ENCODE assay signal across 1 cellular context in genomic region chr9:35538361-35539234, GRCh38.
TF ChIP-seq lines count a peak whose summit lies in the region.

No MANE protein-coding gene starts in this region.

TF ChIP-seq in SK-N-SH, 30 proteins besides CTCF, POLR2A, EP300 and RAD21 (continued from another document):
- no peak for TF ChIP-seq USF1 (IDR thresholded peaks at IDR 0.05; ENCODE audit: borderline replicate concordance, low read depth)
- no peak for TF ChIP-seq REST (IDR thresholded peaks at IDR 0.05; ENCODE audit: low read depth, low read length)
- peak; percentile 74 for TF ChIP-seq POLR2AphosphoS5 (IDR thresholded peaks at IDR 0.05; ENCODE audit: low read depth, low read length)
- TF ChIP-seq ELF1 (IDR thresholded peaks at IDR 0.05): no peak
- TF ChIP-seq TAF1 (IDR thresholded peaks at IDR 0.05; ENCODE audit: borderline replicate concordance, low read depth, low read length): 0 out of 2 replicates have a peak, but pooled peaks have one; percentile 25
- no peak for TF ChIP-seq MXI1 (IDR thresholded peaks at IDR 0.05; ENCODE audit: low read depth, low read length)
- no peak for TF ChIP-seq IRF3 (IDR thresholded peaks at IDR 0.05; ENCODE audit: low read depth, low read length)
